8 cellular contexts compared by ENCODE assay signal in the genomic region with DNA sequence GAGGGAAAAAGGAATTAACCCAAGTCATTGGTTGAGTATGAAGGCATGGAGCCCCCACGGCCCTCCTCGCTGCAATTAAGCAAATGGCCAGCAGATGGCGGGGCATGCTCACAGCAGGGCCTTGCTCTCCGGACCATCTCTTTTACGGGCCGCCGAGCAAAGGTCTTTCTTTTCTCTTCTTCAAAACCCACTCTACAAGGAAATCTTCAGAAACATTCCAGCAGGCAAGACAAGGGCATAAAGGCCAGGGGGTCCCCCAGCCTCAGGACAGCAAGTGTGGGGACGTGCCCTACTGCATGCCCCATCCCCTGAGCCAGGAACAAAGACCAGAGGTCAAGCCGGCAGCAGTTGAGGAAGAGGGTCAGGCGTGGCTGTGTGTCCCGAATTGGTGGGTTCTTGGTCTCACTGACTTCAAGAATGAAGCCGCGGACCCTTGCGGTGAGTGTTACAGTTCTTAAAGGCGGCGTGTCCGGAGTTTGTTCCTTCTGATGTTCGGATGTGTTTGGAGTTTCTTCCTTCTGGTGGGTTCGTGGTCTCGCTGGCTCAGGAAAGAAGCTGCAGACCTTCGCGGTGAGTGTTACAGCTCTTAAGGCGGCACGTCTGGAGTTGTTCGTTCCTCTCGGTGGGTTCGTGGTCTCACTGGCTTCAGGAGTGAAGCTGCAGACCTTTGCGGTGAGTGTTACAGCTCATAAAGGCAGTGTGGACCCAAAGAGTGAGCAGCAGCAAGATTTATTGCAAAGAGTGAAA. TPM values are rescaled to one million over a fixed set of nuclear protein-coding genes. Genes with fewer than 3 reads are reported as not detected.
DNase-seq lines count a peak whose midpoint lies in the region; ATAC-seq, FAIRE-seq and TF ChIP-seq lines count a peak whose summit lies in the region.
"Not testable (repeated sequence)": the region's sequence is repeated elsewhere in the genome, so short reads cannot be mapped to it uniquely, and the experiment has no call there.

No MANE protein-coding gene starts in this region.

- TF ChIP-seq CTCF in heart left ventricle (IDR thresholded peaks at IDR 0.05) (peak; percentile 92 to 98 (median 96)), thoracic aorta (IDR thresholded peaks at IDR 0.05) (peak; percentile 95)

- intact Hi-C loops in heart left ventricle (cut with DNase I): loop anchor here (1.0 to 10.0 kb wide), 11 partner anchors 123 to 1854 kb away; no protein-coding TSS in a partner anchor

- peak; percentile 24 for DNase-seq in NCI-H146 treated with DMSO at 0.1 percent for 48 hours (lab: John Stamatoyannopoulos, UW; ENCODE audit: unreplicated experiment)
- DNase-seq in T-helper 2 cell: peak; percentile 59 to 81 (median 76)
- peak; percentile 89 for DNase-seq in adipocyte (ENCODE audit: low read depth)
- peak; percentile 75 to 91 (median 82) for DNase-seq in heart left ventricle
- peak; percentile 68 for DNase-seq in pons (ENCODE audit: low spot score)
- DNase-seq in thoracic aorta (ENCODE audit: low spot score): peak; percentile 33

- H3K4me1 ChIP-seq in adipocyte (ENCODE audit: control insufficient read depth, insufficient read depth, low read length); heart left ventricle; thoracic aorta (ENCODE audit: control insufficient read depth in 1 of 2, low read depth in 2 of 2): not testable (repeated sequence)

- H3K36me3 ChIP-seq in adipocyte (ENCODE audit: control insufficient read depth, insufficient read depth, low read length, severe bottlenecking); heart left ventricle; thoracic aorta: not testable (repeated sequence)

- peak; percentile 75 for ATAC-seq in HG02678 (IDR thresholded peaks at IDR 0.05; ENCODE audit: unreplicated experiment)
- peak; percentile 84 to 93 (median 92) for ATAC-seq in heart left ventricle
- ATAC-seq in thoracic aorta (ENCODE audit: insufficient number of reproducible peaks, low FRiP score, low read depth): peak; percentile 82

- TF ChIP-seq POLR2A in heart left ventricle (IDR thresholded peaks at IDR 0.05): not testable (repeated sequence)

- H3K4me3 ChIP-seq in adipocyte (ENCODE audit: low read length): peak overlapping the region; percentile 73
- peak overlapping the region in 11 of 12 donors; percentile 12 to 62 (median 46) for H3K4me3 ChIP-seq in heart left ventricle
- H3K4me3 ChIP-seq in thoracic aorta: peak overlapping the region; percentile 77

- FAIRE-seq in G401.6 (lab: Jason Lieb, UNC): peak; percentile 23

- WGBS in heart left ventricle, 4 donors: 21 to 27% (median 25%) methylated on average over 27 to 28 of the region's 28 CpGs

- H3K9me3 ChIP-seq in adipocyte (ENCODE audit: control insufficient read depth, low read length); heart left ventricle; thoracic aorta: not testable (repeated sequence)

- H3K27ac ChIP-seq in heart left ventricle, thoracic aorta: not testable (repeated sequence)

- peak overlapping the region; percentile 67 for H3K9ac ChIP-seq in adipocyte (ENCODE audit: low read length)

- H3K27me3 ChIP-seq in adipocyte (replicated peaks; ENCODE audit: control insufficient read depth, insufficient read depth, low read length); heart left ventricle; thoracic aorta (replicated peaks; ENCODE audit: insufficient read depth): not testable (repeated sequence)

RNA-seq across cellular contexts. Expression of a gene that starts 59.6 kb away (rescaled TPM):
- total RNA-seq in heart left ventricle (10 to 100 TPM; 15.0 to 32.3 (median 21.8) TPM), thoracic aorta (10 to 100 TPM; 17.3 to 35.4 TPM)
- polyA plus RNA-seq in heart left ventricle: 10 to 100 TPM; 11.6 to 21.4 TPM

Comparison
In these comparisons a context has a peak if more than half of its experiments do, and no peak if none do; other contexts are left out.
1. DNase-seq: peak in every context shown above with its lines; median percentile 89 in adipocyte; 82 in heart left ventricle; 76 in T-helper 2 cell; 68 in pons; 33 in thoracic aorta; 24 in NCI-H146 treated with DMSO at 0.1 percent for 48 hours.